9 cellular contexts compared by ENCODE assay signal in genomic region chr19:45781282-45782161, GRCh38. TPM values are rescaled to one million over a fixed set of nuclear protein-coding genes. Genes with fewer than 3 reads are reported as not detected.
DNase-seq lines count a peak whose midpoint lies in the region; ATAC-seq and TF ChIP-seq lines count a peak whose summit lies in the region.
"Had no signal": no experiment of that assay in that cellular context is flagged by ENCODE, and none has a peak within 500 bp of the region (broad histone marks: within the 10 kb centered on the region; RNA-seq: fewer than 3 reads in every experiment).

No MANE protein-coding gene starts in this region.

- POLR2A ChIA-PET in BJ (lab: Charles Lee) = interaction anchor here (0.5 to 1.1 kb wide), 2 partner anchors 12 to 25 kb away, joined by 3 to 10 read pairs; partner anchors contain the start of gene SIX5
- POLR2A ChIA-PET in CD4-positive, alpha-beta memory T cell (lab: Charles Lee; ENCODE audit: partially characterized antibody) = interaction anchor here (0.8 to 1.3 kb wide), 4 partner anchors 9 to 12 kb away, joined by 3 to 4 read pairs (median 3); partner anchors contain the start of genes DMWD and SIX5

- H3K9me3 ChIP-seq in mammary epithelial cell (replicated peaks; ENCODE audit: insufficient read depth, low read length) = no peaks in the 10 kb centered on the region
- H3K9me3 ChIP-seq in CD4-positive, alpha-beta memory T cell (ENCODE audit: control insufficient read depth in 1 of 2, low read length in 2 of 2) = no peaks in the 10 kb centered on the region
- no peaks in the 10 kb centered on the region for H3K9me3 ChIP-seq in T-helper 17 cell (ENCODE audit: control insufficient read depth, low read length, poor library complexity, severe bottlenecking)

- in situ Hi-C loops in mammary epithelial cell (cut with MboI; ENCODE audit: low sequenced_read_pairs in 2 of 2) = no loop called here

- intact Hi-C loops in mammary epithelial cell (cut with micrococcal nuclease) = no loop called here
- intact Hi-C loops in CD4-positive, alpha-beta memory T cell (cut with micrococcal nuclease) = no loop called here

- no peak overlapping the region for H3K9ac ChIP-seq in mammary epithelial cell (ENCODE audit: insufficient read depth, low read length)

- H3K4me1 Mint-ChIP-seq in nephron progenitor cell = peaks cover 54% of the 10 kb centered on the region
- H3K4me1 Mint-ChIP-seq in CD4-positive, alpha-beta memory T cell = peaks cover 12 to 26% (median 18%) of the 10 kb centered on the region in 4 donors
- peaks cover 17% of the 10 kb centered on the region for H3K4me1 Mint-ChIP-seq in T-helper 17 cell
- peaks cover 20% of the 10 kb centered on the region for H3K4me1 Mint-ChIP-seq in type B pancreatic cell (ENCODE audit: unreplicated experiment)

- peaks cover 5% of the 10 kb centered on the region for H3K79me2 ChIP-seq in mammary epithelial cell (ENCODE audit: insufficient read depth, low read length)

- no TSS peak for BruUV-seq in mammary epithelial cell (replicated peaks; lab: Mats Ljungman, UMichigan)

- WGBS in mammary epithelial cell (ENCODE audit: low coverage, missing lambda C conversion rate) = 49% methylated on average over 3 of the region's 17 CpGs

- no peaks in the 10 kb centered on the region for H4K20me1 ChIP-seq in mammary epithelial cell (ENCODE audit: insufficient read depth, low read length)

- H3K4me3 Mint-ChIP-seq in nephron progenitor cell = peak overlapping the region; percentile 25
- no peak overlapping the region for H3K4me3 Mint-ChIP-seq in CD4-positive, alpha-beta memory T cell
- H3K4me3 Mint-ChIP-seq in T-helper 17 cell = no peak overlapping the region
- no peak overlapping the region for H3K4me3 Mint-ChIP-seq in type B pancreatic cell

- peaks cover 41% of the 10 kb centered on the region for H3K4me1 ChIP-seq in mammary epithelial cell (ENCODE audit: insufficient read depth, low read length)
- H3K4me1 ChIP-seq in CD4-positive, alpha-beta memory T cell (ENCODE audit: insufficient read depth, low read length) = peaks cover 20% of the 10 kb centered on the region

- ATAC-seq in GM21786 (IDR thresholded peaks at IDR 0.05; ENCODE audit: unreplicated experiment) (no peak), T-helper 17 cell (no peak)

- no peak overlapping the region for H2AFZ ChIP-seq in mammary epithelial cell (ENCODE audit: low read depth, low read length)

- H3K4me3 ChIP-seq in BJ (ENCODE audit: low read depth, low read length) = peak overlapping the region; percentile 77
- no peak overlapping the region for H3K4me3 ChIP-seq in mammary epithelial cell (replicated peaks in 1 of 3; ENCODE audit: insufficient read depth in 1 of 3, low read depth in 2 of 3, low read length in 3 of 3)
- H3K4me3 ChIP-seq in CD4-positive, alpha-beta memory T cell (ENCODE audit: low read length in 2 of 2) = no peak overlapping the region

- no peak overlapping the region for H3K27ac ChIP-seq in mammary epithelial cell (ENCODE audit: insufficient read depth, low read depth, low read length)
- no peak overlapping the region for H3K27ac ChIP-seq in CD4-positive, alpha-beta memory T cell (ENCODE audit: low read depth, low read length)

- H3K36me3 ChIP-seq in BJ (ENCODE audit: control insufficient read depth, insufficient read depth, low read length) = peaks cover 37% of the 10 kb centered on the region
- H3K36me3 ChIP-seq in mammary epithelial cell (ENCODE audit: insufficient read depth, low read length) = no peaks in the 10 kb centered on the region
- H3K36me3 ChIP-seq in CD4-positive, alpha-beta memory T cell (ENCODE audit: insufficient read depth, low read length) = no peaks in the 10 kb centered on the region

- dilution Hi-C loops in mammary epithelial cell (cut with HindIII; ENCODE audit: low sequenced_read_pairs) = no loop called here

- H3K27ac Mint-ChIP-seq in nephron progenitor cell (no peak overlapping the region), T-helper 17 cell (no peak overlapping the region), type B pancreatic cell (no peak overlapping the region)
- no peak overlapping the region for H3K27ac Mint-ChIP-seq in CD4-positive, alpha-beta memory T cell

- CTCF ChIA-PET in BJ (lab: Yijun Ruan, JAX) = interaction anchor here (2.1 to 4.1 kb wide), 5 partner anchors 9 to 35 kb away, joined by 11 to 31 read pairs (median 16); partner anchors contain the start of genes DMWD and SIX5
- CTCF ChIA-PET in mammary epithelial cell (lab: Charles Lee; ENCODE audit: low non-redundant PET) = interaction anchor here (0.5 kb wide), 1 partner anchor 289 kb away, joined by 3 read pairs; no protein-coding TSS in a partner anchor
- CTCF ChIA-PET in CD4-positive, alpha-beta memory T cell (lab: Charles Lee; ENCODE audit: partially characterized antibody) = interaction anchor here (2.6 kb wide), 1 partner anchor 12 kb away, joined by 13 read pairs; the partner anchor contains the start of gene SIX5

- H3K27me3 ChIP-seq in BJ (ENCODE audit: control insufficient read depth, insufficient read depth, low read length) (no peaks in the 10 kb centered on the region), mammary epithelial cell (ENCODE audit: insufficient read depth, low read length) (no peaks in the 10 kb centered on the region)
- H3K27me3 ChIP-seq in CD4-positive, alpha-beta memory T cell (ENCODE audit: insufficient read depth, low read length) = peaks cover 13% of the 10 kb centered on the region

- peaks cover 3% of the 10 kb centered on the region for H3K27me3 Mint-ChIP-seq in nephron progenitor cell (ENCODE audit: low read depth, poor library complexity)
- H3K27me3 Mint-ChIP-seq in CD4-positive, alpha-beta memory T cell = peaks cover 4 to 14% of the 10 kb centered on the region in 2 donors
- H3K27me3 Mint-ChIP-seq in T-helper 17 cell = peaks cover 23% of the 10 kb centered on the region
- no peaks in the 10 kb centered on the region for H3K27me3 Mint-ChIP-seq in type B pancreatic cell

- no peak for TF ChIP-seq CTCF in BJ (IDR thresholded peaks at IDR 0.05; ENCODE audit: insufficient read depth, low read depth, low read length)
- no peak for TF ChIP-seq CTCF in mammary epithelial cell (conservative IDR thresholded peaks at IDR 0.05 in 1 of 2, IDR thresholded peaks at IDR 0.05 in 1 of 2; ENCODE audit: extremely low read depth in 1 of 2, insufficient read depth in 1 of 2, low read depth in 1 of 2, low read length in 2 of 2)
- TF ChIP-seq CTCF in nephron progenitor cell (IDR thresholded peaks at IDR 0.05) = no peak
- TF ChIP-seq CTCF in type B pancreatic cell (conservative IDR thresholded peaks at IDR 0.05) = no peak

- H3K36me3 Mint-ChIP-seq in nephron progenitor cell (ENCODE audit: low read depth) (peaks cover 21% of the 10 kb centered on the region), T-helper 17 cell (ENCODE audit: low read depth) (peaks cover 4% of the 10 kb centered on the region), type B pancreatic cell (peaks cover 11% of the 10 kb centered on the region)
- H3K36me3 Mint-ChIP-seq in CD4-positive, alpha-beta memory T cell = peaks cover 10 to 11% of the 10 kb centered on the region in 2 donors

- DNase-seq in BJ (ENCODE audit: low read depth) (no peak), NCI-H2029 treated with DMSO at 0.1 percent for 48 hours (lab: John Stamatoyannopoulos, UW) (peak; percentile 32), mammary epithelial cell (peak; percentile 66), nephron progenitor cell (no peak), T-helper 17 cell (no peak), type B pancreatic cell (ENCODE audit: extremely low spot score, unreplicated experiment) (no peak)
- DNase-seq in CD4-positive, alpha-beta memory T cell = no peak

- peak overlapping the region; percentile 36 for H3K4me2 ChIP-seq in mammary epithelial cell (ENCODE audit: insufficient read depth, low read depth, low read length)

- H3K9me3 Mint-ChIP-seq in nephron progenitor cell (no peaks in the 10 kb centered on the region), type B pancreatic cell (no peaks in the 10 kb centered on the region)
- no peaks in the 10 kb centered on the region for H3K9me3 Mint-ChIP-seq in CD4-positive, alpha-beta memory T cell

RNA-seq across cellular contexts. Expression of gene DMPK, which starts 0.8 kb away (rescaled TPM):
- polyA plus RNA-seq in BJ (2011; rRNA removed) = 86.2 and 131 TPM in 2 replicates
- 40.2 and 46.7 TPM in 2 replicates for polyA minus RNA-seq in BJ (2011; rRNA and poly(A)+ RNA removed)
- 10 to 100 TPM; 10.0 to 43.2 TPM for total RNA-seq in mammary epithelial cell
- polyA plus RNA-seq in mammary epithelial cell = 9.8 TPM
- polyA minus RNA-seq in mammary epithelial cell = 7.1 TPM
- 10 to 100 TPM; 30.8 to 32.9 TPM for total RNA-seq in CD4-positive, alpha-beta memory T cell
- polyA plus RNA-seq in CD4-positive, alpha-beta memory T cell = 1 to 10 TPM in 1 of 2 donors, not detected in 1; 1.3 TPM
- total RNA-seq in T-helper 17 cell = 10 to 100 TPM; 18.7 to 35.8 TPM
- 42.5 and 97.7 TPM in 2 replicates for total RNA-seq in type B pancreatic cell (ENCODE audit: low replicate concordance)

RNA-seq across cellular contexts. Expression of gene DMWD, which starts 11.1 kb away (rescaled TPM):
- 20.3 and 28.6 TPM in 2 replicates for polyA plus RNA-seq in BJ (2011; rRNA removed)
- polyA minus RNA-seq in BJ (2011; rRNA and poly(A)+ RNA removed) = 20.5 and 26.2 TPM in 2 replicates
- 10 to 100 TPM; 40.0 to 56.7 TPM for total RNA-seq in mammary epithelial cell
- 17.0 TPM for polyA plus RNA-seq in mammary epithelial cell
- polyA minus RNA-seq in mammary epithelial cell = 8.7 TPM
- total RNA-seq in CD4-positive, alpha-beta memory T cell = 10 to 100 TPM; 49.3 to 52.6 TPM
- polyA plus RNA-seq in CD4-positive, alpha-beta memory T cell = 10 to 100 TPM in 1 of 2 donors, 1 to 10 TPM in 1; 6.9 to 11.7 TPM
- total RNA-seq in T-helper 17 cell = 10 to 100 TPM; 28.3 to 49.1 TPM
- 56.3 and 94.0 TPM in 2 replicates for total RNA-seq in type B pancreatic cell (ENCODE audit: low replicate concordance)

RNA-seq across cellular contexts. Expression of gene SIX5, which starts 12.5 kb away (rescaled TPM):
- polyA plus RNA-seq in BJ (2011; rRNA removed) (6.6 and 12.5 TPM in 2 replicates), mammary epithelial cell (4.7 TPM)
- 7.2 and 8.6 TPM in 2 replicates for polyA minus RNA-seq in BJ (2011; rRNA and poly(A)+ RNA removed)
- total RNA-seq in mammary epithelial cell (1 to 10 TPM; 4.2 to 9.6 TPM), T-helper 17 cell (under 1 TPM; 0.42 to 0.44 TPM), type B pancreatic cell (ENCODE audit: low replicate concordance) (19.7 and 38.0 TPM in 2 replicates)
- polyA minus RNA-seq in mammary epithelial cell = 7.1 TPM
- total RNA-seq in CD4-positive, alpha-beta memory T cell = 1 to 10 TPM; 1.5 to 1.7 TPM
- under 1 TPM in 1 of 2 donors, not detected in 1; 0.08 TPM for polyA plus RNA-seq in CD4-positive, alpha-beta memory T cell

RNA-seq across cellular contexts. Expression of gene RSPH6A, which starts 33.6 kb away (rescaled TPM):
- not detected in 2 replicates for polyA plus RNA-seq in BJ (2011; rRNA removed)
- 0.09 and 0.10 TPM in 2 replicates for polyA minus RNA-seq in BJ (2011; rRNA and poly(A)+ RNA removed)
- total RNA-seq in mammary epithelial cell = under 1 TPM; 0.17 to 0.35 TPM
- not detected for polyA plus RNA-seq in mammary epithelial cell
- 0.31 TPM for polyA minus RNA-seq in mammary epithelial cell
- under 1 TPM; 0.29 to 0.39 TPM for total RNA-seq in CD4-positive, alpha-beta memory T cell
- not detected for polyA plus RNA-seq in CD4-positive, alpha-beta memory T cell
- under 1 TPM; 0.10 to 0.34 TPM for total RNA-seq in T-helper 17 cell
- 0.19 and 0.26 TPM in 2 replicates for total RNA-seq in type B pancreatic cell (ENCODE audit: low replicate concordance)

RNA-seq across cellular contexts. Expression of gene MEIOSIN, which starts 48.3 kb away (rescaled TPM):
- polyA plus RNA-seq in BJ (2011; rRNA removed) = not detected in 2 replicates
- polyA minus RNA-seq in BJ (2011; rRNA and poly(A)+ RNA removed) = not detected in 2 replicates
- total RNA-seq in mammary epithelial cell = not detected
- 0.01 TPM for polyA plus RNA-seq in mammary epithelial cell
- polyA minus RNA-seq in mammary epithelial cell = not detected
- not detected for total RNA-seq in CD4-positive, alpha-beta memory T cell
- polyA plus RNA-seq in CD4-positive, alpha-beta memory T cell = not detected
- not detected for total RNA-seq in T-helper 17 cell
- total RNA-seq in type B pancreatic cell (ENCODE audit: low replicate concordance) = not detected in 2 replicates
- total RNA-seq: Daoy had no signal

Comparison
In these comparisons a context has a peak if more than half of its experiments do, and no peak if none do; other contexts are left out.
1. DNase-seq: peak in NCI-H2029 treated with DMSO at 0.1 percent for 48 hours (single experiment) and mammary epithelial cell (single experiment); none in BJ (single experiment), nephron progenitor cell (single experiment), CD4-positive, alpha-beta memory T cell (0 of 5), T-helper 17 cell (0 of 3) and type B pancreatic cell (single experiment).